In genomic region chr1:30801826-30802198, GRCh38 we compare ENCODE assay signal across 8 cellular contexts. TPM values are rescaled to one million over a fixed set of nuclear protein-coding genes. Genes with fewer than 3 reads are reported as not detected.
DNase-seq lines count a peak whose midpoint lies in the region; ATAC-seq and TF ChIP-seq lines count a peak whose summit lies in the region.

No MANE protein-coding gene starts in this region.

- H3K27ac Mint-ChIP-seq in Caco-2 (ENCODE audit: unreplicated experiment) (no peak overlapping the region), neural crest cell (ENCODE audit: unreplicated experiment) (peak overlapping the region; percentile 17)
- no peak overlapping the region for H3K27ac Mint-ChIP-seq in activated T-helper 17 cell treated with anti-CD3 and anti-CD28 coated beads, Interleukin-2, amount 50 U/mL, for 72 hours

- peak overlapping the region; percentile 77 for H2AFZ ChIP-seq in IMR-90 (replicated peaks; ENCODE audit: low read length, poor library complexity)

- H3K9ac ChIP-seq in IMR-90 (ENCODE audit: low read depth, low read length) = 0 out of 2 replicates have a peak overlapping the region, but pooled peaks have one; percentile 22
- peak overlapping the region in 1 of 2 donors; percentile 29 for H3K9ac ChIP-seq in stomach smooth muscle (ENCODE audit: low read length in 2 of 2)

- in situ Hi-C loops in IMR-90 (cut with MboI; ENCODE audit: low sequenced_read_pairs) = loop anchor here (5.0 kb wide), 1 partner anchor 110 kb away; no protein-coding TSS in a partner anchor

- DNase-seq in Caco-2 = peak; percentile 60 to 79
- DNase-seq in IMR-90 = peak; percentile 48
- peak; percentile 80 for DNase-seq in RPMI8226
- peak; percentile 30 for DNase-seq in fibroblast of the conjunctiva (ENCODE audit: low read depth)
- DNase-seq in neural crest cell (ENCODE audit: low read depth, low spot score) = peak; percentile 99

- 1% methylated on average over 14 of the region's 18 CpGs; no CpG with 5 or more reads in 1 of the 2 experiments for WGBS in IMR-90 (ENCODE audit: extremely low coverage in 2 of 2, insufficient read length in 1 of 2), 2 experiments

- H3K18ac ChIP-seq in IMR-90 (ENCODE audit: low read depth, low read length) = no peak overlapping the region

- no peaks in the 10 kb centered on the region for H3K27me3 Mint-ChIP-seq in Caco-2 (ENCODE audit: insufficient read depth, unreplicated experiment)
- peaks cover 31% of the 10 kb centered on the region for H3K27me3 Mint-ChIP-seq in activated T-helper 17 cell treated with anti-CD3 and anti-CD28 coated beads, Interleukin-2, amount 50 U/mL, for 72 hours
- H3K27me3 Mint-ChIP-seq in neural crest cell (ENCODE audit: low read depth) = no peaks in the 10 kb centered on the region

- ATAC-seq in IMR-90 (ENCODE audit: low read depth) (peak; percentile 91), HG02870 (IDR thresholded peaks at IDR 0.05; ENCODE audit: unreplicated experiment) (no peak)
- ATAC-seq in activated T-helper 17 cell treated with anti-CD3 and anti-CD28 coated beads, Interleukin-2, amount 50 U/mL, for 72 hours (replicated peaks) = peak; percentile 72

- H3K4me1 ChIP-seq in Caco-2 (no peaks in the 10 kb centered on the region), IMR-90 (ENCODE audit: control insufficient read depth, insufficient read depth, low read length) (peaks cover 9% of the 10 kb centered on the region; the same call in 1 of the 2 replicates), stomach smooth muscle (ENCODE audit: control insufficient read depth, insufficient read depth, low read length) (peaks cover 12% of the 10 kb centered on the region)

- H3K14ac ChIP-seq in IMR-90 (replicated peaks; ENCODE audit: low read depth, low read length) = 0 out of 2 replicates have a peak overlapping the region, but pooled peaks have one; percentile 60

- POLR2A ChIA-PET in Caco-2 (lab: Charles Lee) = interaction anchor here (0.6 kb wide), 1 partner anchor 339 kb away, joined by 3 read pairs; no protein-coding TSS in a partner anchor
- POLR2A ChIA-PET in IMR-90 (lab: Charles Lee; ENCODE audit: unreplicated experiment) = no interaction called here

- H3K4me3 Mint-ChIP-seq in Caco-2 (ENCODE audit: unreplicated experiment) (no peak overlapping the region), neural crest cell (peak overlapping the region; percentile 27)
- H3K4me3 Mint-ChIP-seq in activated T-helper 17 cell treated with anti-CD3 and anti-CD28 coated beads, Interleukin-2, amount 50 U/mL, for 72 hours = no peak overlapping the region

- TF ChIP-seq CTCF in Caco-2 (IDR thresholded peaks at IDR 0.05; ENCODE audit: insufficient read depth in 1 of 2, low read depth in 1 of 2, low read length in 1 of 2, severe bottlenecking in 1 of 2, unreplicated experiment in 1 of 2) = peak; percentile 74
- TF ChIP-seq CTCF in IMR-90 (conservative IDR thresholded peaks at IDR 0.05; ENCODE audit: low read depth, low read length) = peak; percentile 96
- TF ChIP-seq CTCF in neural crest cell (conservative IDR thresholded peaks at IDR 0.05) = peak; percentile 97

- H3K4me2 ChIP-seq in IMR-90 (ENCODE audit: low read depth, low read length) = peak overlapping the region; percentile 23; the same call in 1 of the 2 replicates

- no peaks in the 10 kb centered on the region for H4K20me1 ChIP-seq in IMR-90 (ENCODE audit: insufficient read depth, low read length)

- intact Hi-C loops in Caco-2 (cut with micrococcal nuclease; ENCODE audit: unreplicated experiment) (loop anchor here (1.0 to 5.0 kb wide), 3 partner anchors 50 to 125 kb away; no protein-coding TSS in a partner anchor), IMR-90 (cut with micrococcal nuclease) (loop anchor here (1.0 to 10.0 kb wide), 2 partner anchors 109 to 533 kb away; no protein-coding TSS in a partner anchor)

- H3K27me3 ChIP-seq in Caco-2 (replicated peaks; ENCODE audit: control insufficient read depth, insufficient read depth, low read length) (no peaks in the 10 kb centered on the region), IMR-90 (ENCODE audit: control insufficient read depth, insufficient read depth, low read length) (no peaks in the 10 kb centered on the region), stomach smooth muscle (ENCODE audit: control insufficient read depth in 1 of 2, insufficient read depth in 2 of 2, low read length in 2 of 2) (no peaks in the 10 kb centered on the region)

- H3K4me3 ChIP-seq in Caco-2 (ENCODE audit: low read depth, low read length) (no peak overlapping the region), IMR-90 (ENCODE audit: insufficient read depth, low read depth, low read length) (no peak overlapping the region), stomach smooth muscle (ENCODE audit: low read length in 2 of 2) (peak overlapping the region; percentile 44 to 66)

- H2AK9ac ChIP-seq in IMR-90 (replicated peaks; ENCODE audit: low read depth, low read length, poor library complexity) = peak overlapping the region; percentile 21

- dilution Hi-C loops in IMR-90 (cut with HindIII; ENCODE audit: low sequenced_read_pairs, unreplicated experiment) = loop anchor here (25.0 kb wide), 1 partner anchor 110 kb away; the partner anchor contains the start of gene SDC3

- no peak overlapping the region for H4K5ac ChIP-seq in IMR-90 (ENCODE audit: low read depth, low read length)

- peak overlapping the region in 1 of 2 experiments; percentile 62; a peak in 1 of 4 replicates for H4K8ac ChIP-seq in IMR-90 (ENCODE audit: low read depth in 2 of 2, low read length in 2 of 2)

- no peaks in the 10 kb centered on the region for H3K36me3 Mint-ChIP-seq in Caco-2 (ENCODE audit: insufficient read depth, unreplicated experiment)
- H3K36me3 Mint-ChIP-seq in activated T-helper 17 cell treated with anti-CD3 and anti-CD28 coated beads, Interleukin-2, amount 50 U/mL, for 72 hours (ENCODE audit: low read depth) = no peaks in the 10 kb centered on the region
- H3K36me3 Mint-ChIP-seq in neural crest cell (ENCODE audit: low read depth) = no peaks in the 10 kb centered on the region

- H3K9me3 ChIP-seq in Caco-2 = no peaks in the 10 kb centered on the region
- H3K9me3 ChIP-seq in IMR-90 (ENCODE audit: control insufficient read depth, insufficient read depth, low read length) = no peaks in the 10 kb centered on the region
- H3K9me3 ChIP-seq in stomach smooth muscle (ENCODE audit: control insufficient read depth in 2 of 2, low read length in 2 of 2) = no peaks in the 10 kb centered on the region

- H2AK5ac ChIP-seq in IMR-90 (ENCODE audit: low read depth, low read length) = no peak overlapping the region; the same call in 1 of the 2 replicates

- peaks cover 12% of the 10 kb centered on the region; the same call in 1 of the 2 replicates for H3K9me1 ChIP-seq in IMR-90 (ENCODE audit: insufficient read depth, low read length)

- peak; percentile 45; the same call in 1 of the 2 replicates for TF ChIP-seq POLR2A in IMR-90 (IDR thresholded peaks at IDR 0.05; ENCODE audit: low read depth, low read length)

- peak overlapping the region; percentile 50; the same call in 1 of the 2 replicates for H2BK20ac ChIP-seq in IMR-90 (ENCODE audit: low read depth, low read length)

- peak overlapping the region; percentile 76 for H2BK120ac ChIP-seq in IMR-90 (ENCODE audit: low read depth, low read length)

- H2BK15ac ChIP-seq in IMR-90 (ENCODE audit: low read depth, low read length) = 0 out of 3 replicates have a peak overlapping the region, but pooled peaks have one; percentile 47

- H3K56ac ChIP-seq in IMR-90 (ENCODE audit: extremely low read depth, insufficient read depth, low read length) = no peak overlapping the region

- H2BK5ac ChIP-seq in IMR-90 (ENCODE audit: low read depth, low read length, poor library complexity, severe bottlenecking) = no peak overlapping the region

- no peaks in the 10 kb centered on the region for H3K9me3 Mint-ChIP-seq in Caco-2 (ENCODE audit: unreplicated experiment)
- no peaks in the 10 kb centered on the region for H3K9me3 Mint-ChIP-seq in activated T-helper 17 cell treated with anti-CD3 and anti-CD28 coated beads, Interleukin-2, amount 50 U/mL, for 72 hours
- no peaks in the 10 kb centered on the region for H3K9me3 Mint-ChIP-seq in neural crest cell

- H4K91ac ChIP-seq in IMR-90 (ENCODE audit: insufficient read depth, low read depth, low read length) = peak overlapping the region; percentile 45; the same call in 1 of the 2 replicates

- H3K23ac ChIP-seq in IMR-90 (ENCODE audit: low read depth, low read length) = no peak overlapping the region

- peak overlapping the region; percentile 67 for H3K4ac ChIP-seq in IMR-90 (ENCODE audit: low read depth, low read length)

- H3K27ac ChIP-seq in IMR-90 (ENCODE audit: insufficient read depth, low read length) (no peak overlapping the region), stomach smooth muscle (ENCODE audit: low read length) (no peak overlapping the region)

- no peaks in the 10 kb centered on the region for H3K4me1 Mint-ChIP-seq in Caco-2 (ENCODE audit: low read depth, unreplicated experiment)
- no peaks in the 10 kb centered on the region for H3K4me1 Mint-ChIP-seq in activated T-helper 17 cell treated with anti-CD3 and anti-CD28 coated beads, Interleukin-2, amount 50 U/mL, for 72 hours
- peaks cover 61% of the 10 kb centered on the region for H3K4me1 Mint-ChIP-seq in neural crest cell

- CTCF ChIA-PET in Caco-2 (lab: Charles Lee) (interaction anchor here (0.6 to 4.5 kb wide), 8 partner anchors 19 to 109 kb away, joined by 3 to 42 read pairs (median 3); no protein-coding TSS in a partner anchor), IMR-90 (lab: Yijun Ruan, JAX) (interaction anchor here (0.7 to 5.8 kb wide), 25 partner anchors 9 to 132 kb away, joined by 3 to 122 read pairs (median 5); partner anchors contain the start of gene SDC3)

- no peaks in the 10 kb centered on the region for H3K36me3 ChIP-seq in Caco-2 (ENCODE audit: control insufficient read depth, insufficient read depth, low read length)
- H3K36me3 ChIP-seq in IMR-90 (ENCODE audit: control insufficient read depth, insufficient read depth, low read length) = no peaks in the 10 kb centered on the region
- no peaks in the 10 kb centered on the region for H3K36me3 ChIP-seq in stomach smooth muscle (ENCODE audit: control insufficient read depth in 2 of 2, insufficient read depth in 2 of 2, low read length in 2 of 2)

- no peaks in the 10 kb centered on the region for H3K79me1 ChIP-seq in IMR-90 (ENCODE audit: low read depth in 1 of 2, low read length in 2 of 2)

- BruUV-seq in Caco-2 (replicated peaks; lab: Mats Ljungman, UMichigan) (no TSS peak), IMR-90 (replicated peaks; lab: Mats Ljungman, UMichigan) (no TSS peak)

- peak; percentile 98 for TF ChIP-seq RAD21 in IMR-90 (IDR thresholded peaks at IDR 0.05; ENCODE audit: low read length)

TF ChIP-seq in IMR-90, 13 proteins besides CTCF, POLR2A, EP300 and RAD21 (continues in another document):
- TF ChIP-seq CHD1 (IDR thresholded peaks at IDR 0.05; ENCODE audit: low read depth, low read length) = no peak
- peak; percentile 36; the same call in 1 of the 2 replicates for TF ChIP-seq MAZ (IDR thresholded peaks at IDR 0.05; ENCODE audit: borderline replicate concordance, low read depth, low read length)

RNA-seq across cellular contexts. Expression of gene LAPTM5, which starts 44.2 kb away (rescaled TPM):
- 0.14 TPM in 1 of 2 replicates, not detected in the other for total RNA-seq in Caco-2 (2022)
- total RNA-seq in IMR-90 (2012; rRNA removed) = under 0.01 TPM in 1 of 2 replicates, not detected in the other
- polyA plus RNA-seq in IMR-90 (2012; rRNA removed) = 0.09 TPM in 2 replicates
- 0.12 TPM in 1 of 2 replicates, not detected in the other for polyA plus RNA-seq in IMR-90 (2012; cell fraction: cytosol; rRNA removed)
- polyA plus RNA-seq in IMR-90 (2012; cell fraction: nucleus; rRNA removed; ENCODE audit: low replicate concordance) = 0.07 and 0.16 TPM in 2 replicates
- total RNA-seq in activated T-helper 17 cell treated with anti-CD3 and anti-CD28 coated beads, Interleukin-2, amount 50 U/mL, for 72 hours = 100 to 1,000 TPM; 316 to 333 TPM
- total RNA-seq in neural crest cell = 1.0 and 1.5 TPM in 2 replicates

Comparison
In these comparisons a context has a peak if more than half of its experiments do, and no peak if none do; other contexts are left out.
1. DNase-seq: peak in every context shown above with its lines; median percentile 99 in neural crest cell; 80 in RPMI8226; 70 in Caco-2; 48 in IMR-90; 30 in fibroblast of the conjunctiva.
2. H3K4me3 ChIP-seq: peak in stomach smooth muscle (2 of 2); none in Caco-2 (single experiment) and IMR-90 (single experiment).
3. RNA of gene LAPTM5, which starts 44.2 kb away (total RNA-seq): 316 to 333 TPM in activated T-helper 17 cell treated with anti-CD3 and anti-CD28 coated beads, Interleukin-2, amount 50 U/mL, for 72 hours; 1.0 to 1.5 TPM in neural crest cell, 0.14 TPM in Caco-2 and under 0.01 TPM in IMR-90; every median in the first group is over 100 times any median in the second.
4. Peak in every context shown above with its lines, with median percentiles within 50 percentile points of each other: CTCF ChIP-seq.